In the genomic region with DNA sequence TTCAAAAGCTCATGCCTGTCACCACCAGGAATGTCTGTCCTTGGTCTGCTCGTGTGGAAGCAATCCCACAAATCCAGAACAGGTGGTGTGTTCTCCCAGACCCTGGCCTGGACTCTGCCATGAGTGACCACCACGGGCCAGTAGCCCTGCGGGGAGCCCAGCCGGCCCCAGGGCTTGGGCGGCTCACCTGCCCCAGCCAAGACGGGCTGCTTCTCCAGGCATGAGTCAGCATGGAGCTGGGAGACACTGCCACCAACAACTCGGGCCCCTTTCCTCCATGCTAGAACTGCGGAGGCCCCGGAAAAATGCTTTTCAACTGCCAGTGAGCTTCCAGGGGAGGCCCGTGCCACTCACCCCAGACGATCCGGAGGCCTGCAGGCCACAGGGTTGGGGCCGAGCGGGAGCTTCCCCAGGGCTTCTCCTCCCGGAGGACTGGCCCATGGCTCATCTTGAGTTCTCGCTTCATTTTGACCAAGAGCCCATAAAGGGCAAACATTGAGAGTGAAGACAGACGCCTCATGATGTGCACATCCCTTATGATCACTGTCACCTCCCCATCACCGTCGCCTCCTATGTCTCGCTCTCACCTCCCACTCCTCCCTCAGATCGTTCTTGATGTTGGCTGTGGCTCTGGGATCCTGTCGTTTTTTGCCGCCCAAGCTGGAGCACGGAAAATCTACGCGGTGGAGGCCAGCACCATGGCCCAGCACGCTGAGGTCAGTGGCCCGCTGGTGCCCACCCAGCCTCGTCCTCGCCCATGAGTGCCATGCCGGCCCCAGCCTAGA, we compare ENCODE assay signal across 1 cellular context.
TF ChIP-seq lines count a peak whose summit lies in the region.

No MANE protein-coding gene starts in this region.

TF ChIP-seq in GM23338, 12 proteins besides CTCF, POLR2A, EP300 and RAD21 (continued from another document):
- TF ChIP-seq, protein P1, sequence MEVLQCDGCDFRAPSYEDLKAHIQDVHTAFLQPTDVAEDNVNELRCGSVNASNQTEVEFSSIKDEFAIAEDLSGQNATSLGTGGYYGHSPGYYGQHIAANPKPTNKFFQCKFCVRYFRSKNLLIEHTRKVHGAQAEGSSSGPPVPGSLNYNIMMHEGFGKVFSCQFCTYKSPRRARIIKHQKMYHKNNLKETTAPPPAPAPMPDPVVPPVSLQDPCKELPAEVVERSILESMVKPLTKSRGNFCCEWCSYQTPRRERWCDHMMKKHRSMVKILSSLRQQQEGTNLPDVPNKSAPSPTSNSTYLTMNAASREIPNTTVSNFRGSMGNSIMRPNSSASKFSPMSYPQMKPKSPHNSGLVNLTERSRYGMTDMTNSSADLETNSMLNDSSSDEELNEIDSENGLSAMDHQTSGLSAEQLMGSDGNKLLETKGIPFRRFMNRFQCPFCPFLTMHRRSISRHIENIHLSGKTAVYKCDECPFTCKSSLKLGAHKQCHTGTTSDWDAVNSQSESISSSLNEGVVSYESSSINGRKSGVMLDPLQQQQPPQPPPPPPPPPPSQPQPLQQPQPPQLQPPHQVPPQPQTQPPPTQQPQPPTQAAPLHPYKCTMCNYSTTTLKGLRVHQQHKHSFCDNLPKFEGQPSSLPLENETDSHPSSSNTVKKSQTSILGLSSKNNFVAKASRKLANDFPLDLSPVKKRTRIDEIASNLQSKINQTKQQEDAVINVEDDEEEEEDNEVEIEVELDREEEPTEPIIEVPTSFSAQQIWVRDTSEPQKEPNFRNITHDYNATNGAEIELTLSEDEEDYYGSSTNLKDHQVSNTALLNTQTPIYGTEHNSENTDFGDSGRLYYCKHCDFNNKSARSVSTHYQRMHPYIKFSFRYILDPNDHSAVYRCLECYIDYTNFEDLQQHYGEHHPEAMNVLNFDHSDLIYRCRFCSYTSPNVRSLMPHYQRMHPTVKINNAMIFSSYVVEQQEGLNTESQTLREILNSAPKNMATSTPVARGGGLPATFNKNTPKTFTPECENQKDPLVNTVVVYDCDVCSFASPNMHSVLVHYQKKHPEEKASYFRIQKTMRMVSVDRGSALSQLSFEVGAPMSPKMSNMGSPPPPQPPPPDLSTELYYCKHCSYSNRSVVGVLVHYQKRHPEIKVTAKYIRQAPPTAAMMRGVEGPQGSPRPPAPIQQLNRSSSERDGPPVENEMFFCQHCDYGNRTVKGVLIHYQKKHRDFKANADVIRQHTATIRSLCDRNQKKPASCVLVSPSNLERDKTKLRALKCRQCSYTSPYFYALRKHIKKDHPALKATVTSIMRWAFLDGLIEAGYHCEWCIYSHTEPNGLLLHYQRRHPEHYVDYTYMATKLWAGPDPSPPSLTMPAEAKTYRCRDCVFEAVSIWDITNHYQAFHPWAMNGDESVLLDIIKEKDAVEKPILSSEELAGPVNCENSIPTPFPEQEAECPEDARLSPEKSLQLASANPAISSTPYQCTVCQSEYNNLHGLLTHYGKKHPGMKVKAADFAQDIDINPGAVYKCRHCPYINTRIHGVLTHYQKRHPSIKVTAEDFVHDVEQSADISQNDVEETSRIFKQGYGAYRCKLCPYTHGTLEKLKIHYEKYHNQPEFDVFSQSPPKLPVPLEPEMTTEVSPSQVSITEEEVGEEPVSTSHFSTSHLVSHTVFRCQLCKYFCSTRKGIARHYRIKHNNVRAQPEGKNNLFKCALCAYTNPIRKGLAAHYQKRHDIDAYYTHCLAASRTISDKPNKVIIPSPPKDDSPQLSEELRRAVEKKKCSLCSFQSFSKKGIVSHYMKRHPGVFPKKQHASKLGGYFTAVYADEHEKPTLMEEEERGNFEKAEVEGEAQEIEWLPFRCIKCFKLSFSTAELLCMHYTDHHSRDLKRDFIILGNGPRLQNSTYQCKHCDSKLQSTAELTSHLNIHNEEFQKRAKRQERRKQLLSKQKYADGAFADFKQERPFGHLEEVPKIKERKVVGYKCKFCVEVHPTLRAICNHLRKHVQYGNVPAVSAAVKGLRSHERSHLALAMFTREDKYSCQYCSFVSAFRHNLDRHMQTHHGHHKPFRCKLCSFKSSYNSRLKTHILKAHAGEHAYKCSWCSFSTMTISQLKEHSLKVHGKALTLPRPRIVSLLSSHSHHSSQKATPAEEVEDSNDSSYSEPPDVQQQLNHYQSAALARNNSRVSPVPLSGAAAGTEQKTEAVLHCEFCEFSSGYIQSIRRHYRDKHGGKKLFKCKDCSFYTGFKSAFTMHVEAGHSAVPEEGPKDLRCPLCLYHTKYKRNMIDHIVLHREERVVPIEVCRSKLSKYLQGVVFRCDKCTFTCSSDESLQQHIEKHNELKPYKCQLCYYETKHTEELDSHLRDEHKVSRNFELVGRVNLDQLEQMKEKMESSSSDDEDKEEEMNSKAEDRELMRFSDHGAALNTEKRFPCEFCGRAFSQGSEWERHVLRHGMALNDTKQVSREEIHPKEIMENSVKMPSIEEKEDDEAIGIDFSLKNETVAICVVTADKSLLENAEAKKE (CRISPR knock-in tag; IDR thresholded peaks at IDR 0.05), result no peak
